In genomic region chr4:42892413-42892812, GRCh38 we compare ENCODE assay signal across 33 cellular contexts. TPM values are rescaled to one million over a fixed set of nuclear protein-coding genes. Genes with fewer than 3 reads are reported as not detected.
"Had no signal": no experiment of that assay in that cellular context is flagged by ENCODE, and none has a peak within 500 bp of the region (broad histone marks: within the 10 kb centered on the region; RNA-seq: fewer than 3 reads in every experiment).

TSS of gene GRXCR1 (plus strand) at chr4:42892713. CDS start at chr4:42893267, 554 bp downstream.

- H3K27me3 ChIP-seq: suprapubic skin, testis, thyroid gland, tibial artery, tibial nerve, transverse colon, upper lobe of left lung, upper lobe of right lung, uterus, vagina had no signal

- H3K36me3 ChIP-seq: stomach, suprapubic skin, thoracic aorta, thyroid gland, tibial artery, tibial nerve, transverse colon, upper lobe of left lung, upper lobe of right lung, uterus, vagina had no signal

- ATAC-seq: stimulated activated effector memory CD8-positive, alpha-beta T cell treated with anti-CD3 and anti-CD28 coated beads, Interleukin-12 subunit alpha, Interleukin-12 subunit beta, amount 100 ng/mL, for 72 hours; stimulated activated memory B cell treated with anti-CD40 and anti-IgM and Interleukin-4, amounts not matched to agents 10 μg/mL and 1 μg/mL and 100 μg/mL, for 72 hours; stimulated activated naive B cell treated with anti-CD40 and anti-IgM and Interleukin-4, amounts not matched to agents 10 μg/mL and 1 μg/mL and 100 μg/mL, for 72 hours; stimulated activated naive CD8-positive, alpha-beta T cell treated with anti-CD3 and anti-CD28 coated beads, Interleukin-15, amount 100 ng/mL, for 72 hours; stimulated activated naive CD8-positive, alpha-beta T cell treated with anti-CD3 and anti-CD28 coated beads, Interleukin-15, Interleukin-2, amounts not matched to agents 100 U/mL and 50 U/mL, for 24 hours; upper lobe of right lung had no signal

- H3K4me1 ChIP-seq: stomach, suprapubic skin, testis, thyroid gland, tibial artery, tibial nerve, transverse colon, upper lobe of left lung, upper lobe of right lung, uterus, vagina had no signal

- H3K9me3 Mint-ChIP-seq: stimulated activated effector memory CD8-positive, alpha-beta T cell treated with anti-CD3 and anti-CD28 coated beads, Interleukin-12 subunit alpha, Interleukin-12 subunit beta, amount 100 ng/mL, for 72 hours; type B pancreatic cell had no signal

- H3K27ac ChIP-seq: stomach, suprapubic skin, testis, thoracic aorta, thyroid gland, tibial artery, tibial nerve, transverse colon, upper lobe of left lung, upper lobe of right lung, uterus, vagina had no signal

- H3K27ac Mint-ChIP-seq: stimulated activated effector memory CD8-positive, alpha-beta T cell treated with anti-CD3 and anti-CD28 coated beads, Interleukin-12 subunit alpha, Interleukin-12 subunit beta, amount 100 ng/mL, for 72 hours; stimulated activated memory B cell treated with anti-CD40 and anti-IgM and Interleukin-4, amounts not matched to agents 10 μg/mL and 1 μg/mL and 100 μg/mL, for 72 hours; stimulated activated naive B cell treated with anti-CD40 and anti-IgM and Interleukin-4, amounts not matched to agents 10 μg/mL and 1 μg/mL and 100 μg/mL, for 72 hours; stimulated activated naive CD8-positive, alpha-beta T cell treated with anti-CD3 and anti-CD28 coated beads, Interleukin-15, amount 100 ng/mL, for 72 hours; stimulated activated naive CD8-positive, alpha-beta T cell treated with anti-CD3 and anti-CD28 coated beads, Interleukin-15, Interleukin-2, amounts not matched to agents 100 ng/mL and 50 ng/mL, for 24 hours; type B pancreatic cell had no signal

- H3K4me3 ChIP-seq: stomach, suprapubic skin, testis, thoracic aorta, thyroid gland, tibial artery, tibial nerve, transverse colon, upper lobe of left lung, upper lobe of right lung, uterus, vagina had no signal

- H3K9me3 ChIP-seq: stomach, suprapubic skin, testis, thoracic aorta, thyroid gland, tibial artery, transverse colon, upper lobe of left lung, upper lobe of right lung, uterus, vagina had no signal

- H3K36me3 Mint-ChIP-seq: stimulated activated effector memory CD8-positive, alpha-beta T cell treated with anti-CD3 and anti-CD28 coated beads, Interleukin-12 subunit alpha, Interleukin-12 subunit beta, amount 100 ng/mL, for 72 hours; stimulated activated memory B cell treated with anti-CD40 and anti-IgM and Interleukin-4, amounts not matched to agents 10 μg/mL and 1 μg/mL and 100 μg/mL, for 72 hours; stimulated activated naive B cell treated with anti-CD40 and anti-IgM and Interleukin-4, amounts not matched to agents 10 μg/mL and 1 μg/mL and 100 μg/mL, for 72 hours; type B pancreatic cell had no signal

- H3K4me3 Mint-ChIP-seq: stimulated activated effector memory CD8-positive, alpha-beta T cell treated with anti-CD3 and anti-CD28 coated beads, Interleukin-12 subunit alpha, Interleukin-12 subunit beta, amount 100 ng/mL, for 72 hours; stimulated activated memory B cell treated with anti-CD40 and anti-IgM and Interleukin-4, amounts not matched to agents 10 μg/mL and 1 μg/mL and 100 μg/mL, for 72 hours; stimulated activated naive B cell treated with anti-CD40 and anti-IgM and Interleukin-4, amounts not matched to agents 10 μg/mL and 1 μg/mL and 100 μg/mL, for 72 hours; stimulated activated naive CD8-positive, alpha-beta T cell treated with anti-CD3 and anti-CD28 coated beads, Interleukin-15, amount 100 ng/mL, for 72 hours; stimulated activated naive CD8-positive, alpha-beta T cell treated with anti-CD3 and anti-CD28 coated beads, Interleukin-15, Interleukin-2, amounts not matched to agents 100 ng/mL and 50 ng/mL, for 24 hours; type B pancreatic cell had no signal

- DNase-seq: stimulated activated CD4-positive, alpha-beta T cell treated with anti-CD3 and anti-CD28 coated beads, Interleukin-2, amount 100 ng/mL, for 48 hours; stimulated activated CD4-positive, alpha-beta T cell treated with anti-CD3 and anti-CD28 coated beads, Interleukin-4, amount 100 ng/mL, for 1 hour; stimulated activated CD4-positive, alpha-beta T cell treated with anti-CD3 and anti-CD28 coated beads, Interleukin-4, amount 100 ng/mL, for 24 hours; stimulated activated CD4-positive, alpha-beta T cell treated with anti-CD3 and anti-CD28 coated beads, Interleukin-4, amount 100 ng/mL, for 4 hours; stimulated activated CD8-positive, alpha-beta memory T cell treated with anti-CD3 and anti-CD28 coated beads, Interleukin-4, amount 100 ng/mL, for 48 hours; stimulated activated naive B cell treated with anti-CD40 and anti-IgM and Interleukin-4, amounts not matched to agents 10 μg/mL and 1 μg/mL and 100 μg/mL, for 72 hours; stimulated activated naive CD4-positive, alpha-beta T cell; stimulated activated naive CD4-positive, alpha-beta T cell treated with Interleukin-2 at 50 U/mL for 16 hours; stimulated activated naive CD8-positive, alpha-beta T cell treated with anti-CD3 and anti-CD28 coated beads, Interleukin-15, amount 100 ng/mL, for 72 hours; stimulated activated naive CD8-positive, alpha-beta T cell treated with anti-CD3 and anti-CD28 coated beads, Interleukin-15, Interleukin-2, amounts not matched to agents 100 U/mL and 50 U/mL, for 24 hours; stomach; substantia nigra; testis; thyroid gland; tibial artery; transverse colon; trophoblast cell; upper lobe of left lung; upper lobe of right lung; uterus had no signal

- H3K4me1 Mint-ChIP-seq: stimulated activated effector memory CD8-positive, alpha-beta T cell treated with anti-CD3 and anti-CD28 coated beads, Interleukin-12 subunit alpha, Interleukin-12 subunit beta, amount 100 ng/mL, for 72 hours; stimulated activated memory B cell treated with anti-CD40 and anti-IgM and Interleukin-4, amounts not matched to agents 10 μg/mL and 1 μg/mL and 100 μg/mL, for 72 hours; stimulated activated naive B cell treated with anti-CD40 and anti-IgM and Interleukin-4, amounts not matched to agents 10 μg/mL and 1 μg/mL and 100 μg/mL, for 72 hours; stimulated activated naive CD8-positive, alpha-beta T cell treated with anti-CD3 and anti-CD28 coated beads, Interleukin-15, amount 100 ng/mL, for 72 hours had no signal

- FAIRE-seq: urothelium cell line had no signal

RNA-seq across cellular contexts. Expression of gene GRXCR1, which starts in this region (rescaled TPM):
- total RNA-seq: stomach, subcutaneous adipose tissue, suprapubic skin, temporal lobe, thoracic aorta, thyroid gland, tibial nerve, transverse colon, upper lobe of left lung, upper lobe of right lung, ureter, urinary bladder, uterus, vagina had no signal
- polyA plus RNA-seq: stomach, urinary bladder had no signal
